Comparison of ENCODE assay signal across 8 cellular contexts in genomic region chr1:1069061-1069710, GRCh38. TPM values are rescaled to one million over a fixed set of nuclear protein-coding genes. Genes with fewer than 3 reads are reported as not detected.
DNase-seq lines count a peak whose midpoint lies in the region; ATAC-seq, FAIRE-seq and TF ChIP-seq lines count a peak whose summit lies in the region.

No MANE protein-coding gene starts in this region.

- POLR2A ChIA-PET in endothelial cell of umbilical vein (lab: Charles Lee), result no interaction called here

- ATAC-seq in HG03039 (IDR thresholded peaks at IDR 0.05; ENCODE audit: unreplicated experiment), result peak; percentile 48

- H4K20me1 ChIP-seq in endothelial cell of umbilical vein (replicated peaks; ENCODE audit: control insufficient read depth, extremely low read depth, insufficient read depth, low read length), result no peaks in the 10 kb centered on the region

- FAIRE-seq in endothelial cell of umbilical vein (lab: Jason Lieb, UNC), result peak; percentile 38

- peak overlapping the region; percentile 27 for H3K4me2 ChIP-seq in endothelial cell of umbilical vein (ENCODE audit: insufficient read depth, low read length)

- no peaks in the 10 kb centered on the region for H3K4me1 ChIP-seq in endothelial cell of umbilical vein (ENCODE audit: control insufficient read depth, extremely low read depth, insufficient read depth, low read length)

- no peak overlapping the region for H3K9ac ChIP-seq in endothelial cell of umbilical vein (replicated peaks; ENCODE audit: extremely low read depth, insufficient read depth, low read length)

- no peaks in the 10 kb centered on the region for H3K27me3 ChIP-seq in endothelial cell of umbilical vein (ENCODE audit: control insufficient read depth in 2 of 2, insufficient read depth in 2 of 2, low read length in 2 of 2)

- in situ Hi-C loops in GM13977 (cut with MboI; ENCODE audit: low pct_unique_long_range_greater_than_20kb, low sequenced_read_pairs, unreplicated experiment), result no loop called here

- H3K36me3 ChIP-seq in endothelial cell of umbilical vein (ENCODE audit: control insufficient read depth in 2 of 2, extremely low read depth in 1 of 2, insufficient read depth in 2 of 2, low read length in 2 of 2), result no peaks in the 10 kb centered on the region

- intact Hi-C loops in endothelial cell of umbilical vein (cut with micrococcal nuclease), result loop anchor here (1.0 kb wide), 1 partner anchor 110 kb away; the partner anchor contains the start of gene NOC2L

- peak overlapping the region; percentile 94 for H2AFZ ChIP-seq in endothelial cell of umbilical vein (ENCODE audit: low read depth, low read length)

- TF ChIP-seq POLR2A in endothelial cell of umbilical vein (IDR thresholded peaks at IDR 0.05; ENCODE audit: low read depth, low read length), result no peak

- dilution Hi-C loops in endothelial cell of umbilical vein (cut with MboI; ENCODE audit: extremely low pct_ligation_motif_present, low sequenced_read_pairs), result no loop called here

- H3K9me1 ChIP-seq in endothelial cell of umbilical vein (replicated peaks; ENCODE audit: control insufficient read depth, extremely low read depth, insufficient read depth, low read length), result no peaks in the 10 kb centered on the region

- BruUV-seq in endothelial cell of umbilical vein (replicated peaks; lab: Mats Ljungman, UMichigan), result no TSS peak

- peak overlapping the region in 2 of 3 experiments; percentile 28 to 41 for H3K4me3 ChIP-seq in endothelial cell of umbilical vein (replicated peaks in 1 of 3; ENCODE audit: insufficient read depth in 1 of 3, low read depth in 1 of 3, low read length in 3 of 3)

- no peaks in the 10 kb centered on the region for H3K79me2 ChIP-seq in endothelial cell of umbilical vein (ENCODE audit: control insufficient read depth, insufficient read depth, low read length)

- CTCF ChIA-PET in endothelial cell of umbilical vein (lab: Charles Lee), result interaction anchor here (1.3 kb wide), 1 partner anchor 223 kb away, joined by 4 read pairs; no protein-coding TSS in a partner anchor

- DNase-seq in GM13977 (ENCODE audit: low spot score) (peak; percentile 98), NCI-H82 treated with DMSO at 0.1 percent for 48 hours (lab: John Stamatoyannopoulos, UW; ENCODE audit: unreplicated experiment) (peak; percentile 21), endothelial cell of umbilical vein (ENCODE audit: low read depth, low spot score) (peak; percentile 40), mucosa of gallbladder (ENCODE audit: low spot score) (peak; percentile 83), HCEC 1CT (no peak)
- DNase-seq in activated CD8-positive, alpha-beta memory T cell treated with anti-CD3 and anti-CD28 coated beads, Interleukin-2, amount 50 U/mL, for 1 hour (ENCODE audit: extremely low read depth), result peak; percentile 66
- peak; percentile 82 for DNase-seq in stimulated activated CD8-positive, alpha-beta memory T cell treated with anti-CD3 and anti-CD28 coated beads, Interleukin-4, amount 100 ng/mL, for 24 hours (ENCODE audit: low read depth)

- H3K9me3 ChIP-seq in endothelial cell of umbilical vein (replicated peaks; ENCODE audit: control insufficient read depth, insufficient read depth, low read length), result no peaks in the 10 kb centered on the region

- H3K27ac ChIP-seq in endothelial cell of umbilical vein (ENCODE audit: insufficient read depth, low read depth, low read length), result no peak overlapping the region

- TF ChIP-seq CTCF in GM13977 (IDR thresholded peaks at IDR 0.05; ENCODE audit: extremely low read depth, insufficient read depth, missing control alignments) (no peak), endothelial cell of umbilical vein (IDR thresholded peaks at IDR 0.05; ENCODE audit: extremely low read depth in 1 of 2, insufficient read depth in 1 of 2, low read depth in 1 of 2, low read length in 2 of 2) (no peak)

TF ChIP-seq in endothelial cell of umbilical vein, 7 proteins besides CTCF, POLR2A, EP300 and RAD21:
- TF ChIP-seq JUN (IDR thresholded peaks at IDR 0.05; ENCODE audit: borderline replicate concordance, insufficient read depth, insufficient read length, low read depth), result no peak
- TF ChIP-seq GATA2 (IDR thresholded peaks at IDR 0.05; ENCODE audit: insufficient read depth, insufficient read length, low read depth, low read length), result no peak
- TF ChIP-seq EZH2 (IDR thresholded peaks at IDR 0.05; ENCODE audit: borderline replicate concordance, low read depth, low read length, severe bottlenecking), result no peak
- no peak for TF ChIP-seq POLR2AphosphoS5 (IDR thresholded peaks at IDR 0.05; ENCODE audit: insufficient read depth, low read depth, low read length)
- no peak for TF ChIP-seq MYC (IDR thresholded peaks at IDR 0.05; ENCODE audit: low read depth, low read length)
- TF ChIP-seq MAX (IDR thresholded peaks at IDR 0.05; ENCODE audit: insufficient read depth, insufficient read length), result no peak
TF ChIP-seq in endothelial cell of umbilical vein: peak in this region for 0.

RNA-seq across cellular contexts. Expression of gene RNF223, which starts 4.9 kb away (rescaled TPM):
- total RNA-seq in endothelial cell of umbilical vein, result not detected in 2 replicates
- not detected in 2 replicates for polyA plus RNA-seq in endothelial cell of umbilical vein
- polyA plus RNA-seq in endothelial cell of umbilical vein (2011; cell fraction: cytosol; rRNA removed), result not detected in 2 replicates
- polyA plus RNA-seq in endothelial cell of umbilical vein (2011; cell fraction: nucleus; rRNA removed), result not detected in 2 replicates
- polyA plus RNA-seq in endothelial cell of umbilical vein (2012), result not detected in 2 replicates
- polyA minus RNA-seq in endothelial cell of umbilical vein, result not detected in 2 replicates
- polyA minus RNA-seq in endothelial cell of umbilical vein (2011; cell fraction: cytosol; rRNA and poly(A)+ RNA removed), result 3.4 TPM
- polyA minus RNA-seq in endothelial cell of umbilical vein (2011; cell fraction: nucleus; rRNA and poly(A)+ RNA removed), result not detected in 2 replicates
- 1.0 TPM for total RNA-seq in mucosa of gallbladder

RNA-seq across cellular contexts. Expression of gene C1orf159, which starts 46.7 kb away (rescaled TPM):
- 19.7 and 20.1 TPM in 2 replicates for total RNA-seq in endothelial cell of umbilical vein
- 16.1 and 20.1 TPM in 2 replicates for polyA plus RNA-seq in endothelial cell of umbilical vein
- polyA plus RNA-seq in endothelial cell of umbilical vein (2011; cell fraction: cytosol; rRNA removed), result 6.9 and 10.8 TPM in 2 replicates
- polyA plus RNA-seq in endothelial cell of umbilical vein (2011; cell fraction: nucleus; rRNA removed), result 34.3 and 36.5 TPM in 2 replicates
- polyA plus RNA-seq in endothelial cell of umbilical vein (2012), result 7.3 and 8.7 TPM in 2 replicates
- polyA minus RNA-seq in endothelial cell of umbilical vein, result 3.6 and 4.6 TPM in 2 replicates
- 9.5 TPM for polyA minus RNA-seq in endothelial cell of umbilical vein (2011; cell fraction: cytosol; rRNA and poly(A)+ RNA removed)
- 6.0 and 13.7 TPM in 2 replicates for polyA minus RNA-seq in endothelial cell of umbilical vein (2011; cell fraction: nucleus; rRNA and poly(A)+ RNA removed)
- total RNA-seq in mucosa of gallbladder, result 18.6 TPM

RNA-seq across cellular contexts. Expression of gene AGRN, which starts 49.3 kb away (rescaled TPM):
- total RNA-seq in endothelial cell of umbilical vein, result 67.8 and 75.6 TPM in 2 replicates
- polyA plus RNA-seq in endothelial cell of umbilical vein, result 66.6 and 78.9 TPM in 2 replicates
- polyA plus RNA-seq in endothelial cell of umbilical vein (2011; cell fraction: cytosol; rRNA removed), result 37.4 and 54.0 TPM in 2 replicates
- 180 and 187 TPM in 2 replicates for polyA plus RNA-seq in endothelial cell of umbilical vein (2011; cell fraction: nucleus; rRNA removed)
- 59.5 and 122 TPM in 2 replicates for polyA plus RNA-seq in endothelial cell of umbilical vein (2012)
- 54.3 and 61.2 TPM in 2 replicates for polyA minus RNA-seq in endothelial cell of umbilical vein
- polyA minus RNA-seq in endothelial cell of umbilical vein (2011; cell fraction: cytosol; rRNA and poly(A)+ RNA removed), result 32.9 TPM
- polyA minus RNA-seq in endothelial cell of umbilical vein (2011; cell fraction: nucleus; rRNA and poly(A)+ RNA removed), result 40.7 and 70.5 TPM in 2 replicates
- total RNA-seq in mucosa of gallbladder, result 311 TPM

RNA-seq across cellular contexts. Expression of gene ISG15, which starts 55.9 kb away (rescaled TPM):
- 44.6 and 47.6 TPM in 2 replicates for total RNA-seq in endothelial cell of umbilical vein
- polyA plus RNA-seq in endothelial cell of umbilical vein, result 154 and 220 TPM in 2 replicates
- 57.5 and 90.1 TPM in 2 replicates for polyA plus RNA-seq in endothelial cell of umbilical vein (2011; cell fraction: cytosol; rRNA removed)
- polyA plus RNA-seq in endothelial cell of umbilical vein (2011; cell fraction: nucleus; rRNA removed), result 19.9 and 21.4 TPM in 2 replicates
- polyA plus RNA-seq in endothelial cell of umbilical vein (2012), result 63.6 and 84.9 TPM in 2 replicates
- 24.4 and 32.6 TPM in 2 replicates for polyA minus RNA-seq in endothelial cell of umbilical vein
- polyA minus RNA-seq in endothelial cell of umbilical vein (2011; cell fraction: cytosol; rRNA and poly(A)+ RNA removed), result 23.7 TPM
- 3.4 and 8.0 TPM in 2 replicates for polyA minus RNA-seq in endothelial cell of umbilical vein (2011; cell fraction: nucleus; rRNA and poly(A)+ RNA removed)
- 41.5 TPM for total RNA-seq in mucosa of gallbladder
